In the genomic region with DNA sequence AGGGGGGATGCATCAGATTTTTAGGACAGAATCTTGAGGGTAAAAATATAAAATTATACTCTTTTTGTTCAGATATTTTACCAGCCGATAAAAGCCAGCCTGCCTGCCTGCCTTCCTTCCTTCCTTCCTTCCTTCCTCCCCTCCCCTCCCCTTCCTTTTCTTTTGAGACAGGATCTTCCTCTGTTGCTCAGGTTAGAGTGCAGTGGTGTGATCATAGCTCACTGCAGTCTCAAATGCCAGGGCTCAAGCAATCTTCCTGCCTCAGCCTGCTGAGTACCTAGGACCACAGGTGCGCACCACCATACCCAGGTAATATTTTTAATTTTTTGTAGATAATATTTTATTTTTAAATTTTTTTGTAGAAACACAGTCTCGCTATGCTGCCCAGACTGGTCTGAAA, we compare ENCODE assay signal across 9 cellular contexts.
"Had no signal": no experiment of that assay in that cellular context is flagged by ENCODE, and none has a peak within 500 bp of the region (broad histone marks: within the 10 kb centered on the region; RNA-seq: fewer than 3 reads in every experiment).

No MANE protein-coding gene starts in this region.

- H3K4me1 ChIP-seq: HAP-1 had no signal

- ATAC-seq: GM23338, HCT116 had no signal

- H3K4me3 ChIP-seq: GM23248, GM23338, HAP-1 had no signal

- DNase-seq: GM23248, GOT3, H7, H9, HCEC 1CT, HFFc6 had no signal

- H3K9me3 ChIP-seq: HAP-1 had no signal

- H3K36me3 ChIP-seq: HAP-1 had no signal

- H3K27ac ChIP-seq: GM23248 had no signal

- H3K9ac ChIP-seq: GM23248 had no signal
